ENCODE assay signal across 2 cellular contexts in genomic region chr12:75511116-75512048, GRCh38.
A peak's percentile ranks its signal among the peaks of the same experiment; 100 is the strongest.
TF ChIP-seq lines count a peak whose summit lies in the region.

Gene KRR1 (minus strand): TSS chr12:75511609. CDS start chr12:75511597, 12 bp downstream.

TF ChIP-seq in IMR-90, 13 proteins besides CTCF, POLR2A, EP300 and RAD21 (continued from another document):
- peak; percentile 9; the same call in 1 of the 2 replicates for TF ChIP-seq NFE2L2 (IDR thresholded peaks at IDR 0.05; ENCODE audit: low read depth, low read length)

TF ChIP-seq in endothelial cell of umbilical vein, 7 proteins besides CTCF, POLR2A, EP300 and RAD21 (continued from another document):
- no peak for TF ChIP-seq FOS (IDR thresholded peaks at IDR 0.05; ENCODE audit: borderline replicate concordance, insufficient read depth, low read length)
- TF ChIP-seq POLR2AphosphoS5 (IDR thresholded peaks at IDR 0.05; ENCODE audit: insufficient read depth, low read depth, low read length) = peak; percentile 69
- TF ChIP-seq EZH2 (IDR thresholded peaks at IDR 0.05; ENCODE audit: borderline replicate concordance, low read depth, low read length, severe bottlenecking) = no peak
- TF ChIP-seq MAX (IDR thresholded peaks at IDR 0.05; ENCODE audit: insufficient read depth, insufficient read length) = peak; percentile 5
- TF ChIP-seq GATA2 (IDR thresholded peaks at IDR 0.05; ENCODE audit: insufficient read depth, insufficient read length, low read depth, low read length) = no peak
